In the genomic region with DNA sequence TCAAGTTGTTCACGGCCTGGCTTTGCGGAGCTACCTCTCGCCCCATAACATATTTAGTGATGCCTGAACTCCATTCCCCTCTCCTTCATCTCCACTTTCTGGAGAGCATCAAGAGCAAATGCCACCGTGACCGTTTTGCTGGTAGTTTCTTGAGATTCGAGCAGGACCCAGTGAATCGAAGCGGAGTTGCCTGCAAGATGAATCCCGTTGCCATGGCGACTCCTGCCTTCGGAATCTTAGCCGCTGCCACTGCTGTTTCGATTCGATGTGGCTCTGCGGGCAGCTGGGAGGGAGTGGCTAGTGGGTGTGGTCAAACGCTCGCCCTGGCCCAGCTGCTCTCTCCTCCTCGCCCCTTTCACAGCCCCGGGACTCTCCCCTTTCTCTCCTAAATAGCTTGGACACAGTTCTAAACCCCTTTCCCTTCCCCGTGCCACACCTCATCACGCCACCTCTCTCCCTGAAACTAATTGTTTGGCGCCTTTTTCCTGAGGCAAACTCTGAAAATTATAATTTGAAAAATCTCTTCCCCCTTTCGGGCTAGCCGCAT, we compare ENCODE assay signal across 8 cellular contexts. TPM values are rescaled to one million over a fixed set of nuclear protein-coding genes. Genes with fewer than 3 reads are reported as not detected.
DNase-seq lines count a peak whose midpoint lies in the region; FAIRE-seq and TF ChIP-seq lines count a peak whose summit lies in the region.

No MANE protein-coding gene starts in this region.

- no peaks in the 10 kb centered on the region for H3K27me3 ChIP-seq in Loucy (ENCODE audit: insufficient read depth, low read length, poor library complexity, severe bottlenecking)
- peaks cover 0 to 2% (median 0%) of the 10 kb centered on the region in 3 experiments for H3K27me3 ChIP-seq in neuronal stem cell (ENCODE audit: control insufficient read depth in 3 of 3, insufficient read depth in 3 of 3, low read depth in 1 of 3, low read length in 3 of 3)

- H3K4me3 ChIP-seq in Loucy (ENCODE audit: low read length, poor library complexity, severe bottlenecking) (peak overlapping the region; percentile 94), neuronal stem cell (ENCODE audit: low read length in 2 of 2) (peak overlapping the region; percentile 61 to 95)

- no peaks in the 10 kb centered on the region for H3K79me1 ChIP-seq in neuronal stem cell (ENCODE audit: low read depth, low read length)

- H3K23ac ChIP-seq in neuronal stem cell (ENCODE audit: low read depth, low read length, poor library complexity) = no peak overlapping the region

- H3K4me1 ChIP-seq in Loucy (ENCODE audit: insufficient read depth, low read length, poor library complexity, severe bottlenecking) (peaks cover 40% of the 10 kb centered on the region), neuronal stem cell (ENCODE audit: control insufficient read depth in 2 of 2, insufficient read depth in 1 of 2, low read depth in 1 of 2, low read length in 2 of 2) (peaks cover 2 to 22% of the 10 kb centered on the region in 2 donors)

- H3K79me2 ChIP-seq in Loucy (ENCODE audit: insufficient read depth, low read length) = peaks cover 18% of the 10 kb centered on the region; the same call in 1 of the 2 replicates

- no peak overlapping the region for H3K4ac ChIP-seq in neuronal stem cell (ENCODE audit: low read length)

- H2BK120ac ChIP-seq in neuronal stem cell (ENCODE audit: low read depth, low read length) = no peak overlapping the region

- H4K91ac ChIP-seq in neuronal stem cell (ENCODE audit: low read depth, low read length, poor library complexity) = no peak overlapping the region

- H3K9me2 ChIP-seq in Loucy (replicated peaks; ENCODE audit: low read depth, low read length) = no peaks in the 10 kb centered on the region

- no peaks in the 10 kb centered on the region for H3K9me3 ChIP-seq in Loucy (ENCODE audit: insufficient read depth, low read depth, low read length)
- no peaks in the 10 kb centered on the region for H3K9me3 ChIP-seq in neuronal stem cell (replicated peaks in 1 of 2; ENCODE audit: control insufficient read depth in 2 of 2, insufficient read depth in 1 of 2, low read depth in 1 of 2, low read length in 2 of 2)

- peak overlapping the region; percentile 99 for H3K4me2 ChIP-seq in Loucy (ENCODE audit: low read depth, low read length, poor library complexity, severe bottlenecking)
- H3K4me2 ChIP-seq in neuronal stem cell (ENCODE audit: insufficient read depth, low read length, poor library complexity, severe bottlenecking) = peak overlapping the region; percentile 98

- peak overlapping the region; percentile 33 for H2BK5ac ChIP-seq in neuronal stem cell (ENCODE audit: low read length)

- H4K8ac ChIP-seq in neuronal stem cell (ENCODE audit: low read depth, low read length) = no peak overlapping the region

- TF ChIP-seq CTCF in Loucy (conservative IDR thresholded peaks at IDR 0.05; ENCODE audit: low read length) = no peak

- H2BK12ac ChIP-seq in neuronal stem cell (ENCODE audit: low read length) = no peak overlapping the region

- H2BK15ac ChIP-seq in neuronal stem cell (ENCODE audit: low read length) = no peak overlapping the region

- peak overlapping the region; percentile 73 for H3K9ac ChIP-seq in Loucy (ENCODE audit: low read depth, low read length, poor library complexity, severe bottlenecking)
- H3K9ac ChIP-seq in neuronal stem cell (ENCODE audit: low read depth, low read length, poor library complexity) = peak overlapping the region; percentile 89

- H3F3A ChIP-seq in Loucy (ENCODE audit: low read depth) = no peaks in the 10 kb centered on the region

- H3K14ac ChIP-seq in neuronal stem cell (ENCODE audit: low read length) = no peak overlapping the region

- no peak overlapping the region for H2AK5ac ChIP-seq in neuronal stem cell (ENCODE audit: low read depth, low read length)

- H3K27ac ChIP-seq in neuronal stem cell (replicated peaks; ENCODE audit: low read length) = no peak overlapping the region

- H2AFZ ChIP-seq in Loucy (ENCODE audit: low read length) (peak overlapping the region; percentile 82), neuronal stem cell (ENCODE audit: low read length) (peak overlapping the region; percentile 91)

- FAIRE-seq in H54 (lab: Jason Lieb, UNC) (peak; percentile 74), frontal cortex (lab: Jason Lieb, UNC) (no peak)

- no peak for TF ChIP-seq POLR2A in H54 (IDR thresholded peaks at IDR 0.05; ENCODE audit: low read depth, low read length)

- WGBS in neuronal stem cell (ENCODE audit: extremely low coverage in 2 of 2, insufficient read length in 2 of 2, insufficient replicate concordance in 1 of 2), 2 donors = no CpG with 5 or more reads among the region's 24 CpGs

- peak overlapping the region; percentile 40 for H3K18ac ChIP-seq in neuronal stem cell (ENCODE audit: low read length)

- peaks cover 13% of the 10 kb centered on the region for H4K20me1 ChIP-seq in Loucy (ENCODE audit: insufficient read depth, low read length, poor library complexity, severe bottlenecking)

- no peaks in the 10 kb centered on the region for H3K36me3 ChIP-seq in Loucy (ENCODE audit: insufficient read depth, low read length)
- no peaks in the 10 kb centered on the region for H3K36me3 ChIP-seq in neuronal stem cell (replicated peaks in 1 of 2; ENCODE audit: control insufficient read depth in 2 of 2, insufficient read depth in 2 of 2, low read length in 2 of 2)

- DNase-seq in EL (peak; percentile 93), H54 (ENCODE audit: insufficient read length, low spot score) (peak; percentile 76), SHP77 treated with DMSO at 0.1 percent for 48 hours (lab: John Stamatoyannopoulos, UW) (peak; percentile 78), frontal cortex (ENCODE audit: low spot score in 2 of 2) (peak; percentile 61 to 67), neuronal stem cell (ENCODE audit: low spot score) (peak; percentile 85), stromal cell of bone marrow (ENCODE audit: low read depth) (peak; percentile 88)
- DNase-seq in activated naive CD4-positive, alpha-beta T cell (lab: John Stamatoyannopoulos, UW) = peak; percentile 1 to 31 (median 10)

RNA-seq across cellular contexts. Expression of a gene that starts 1.4 kb away (rescaled TPM):
- total RNA-seq in frontal cortex = 232 TPM
- 22.7 TPM for polyA plus RNA-seq in neuronal stem cell (2013, experiment 1 of 2)
- 24.3 TPM for polyA plus RNA-seq in neuronal stem cell (2013, experiment 2 of 2)

Comparison
In these comparisons a context has a peak if more than half of its experiments do, and no peak if none do; other contexts are left out.
1. DNase-seq: peak in every context shown above with its lines; median percentile 93 in EL; 88 in stromal cell of bone marrow; 85 in neuronal stem cell; 78 in SHP77 treated with DMSO at 0.1 percent for 48 hours; 76 in H54; 64 in frontal cortex; 10 in activated naive CD4-positive, alpha-beta T cell.